22 cellular contexts compared by ENCODE assay signal in genomic region chr5:73774924-73775323, GRCh38.
"Had no signal": no experiment of that assay in that cellular context is flagged by ENCODE, and none has a peak within 500 bp of the region (broad histone marks: within the 10 kb centered on the region; RNA-seq: fewer than 3 reads in every experiment).

No MANE protein-coding gene starts in this region.

- H3K4me3 ChIP-seq: MG63 had no signal

- H3K4me2 ChIP-seq: SK-N-SH had no signal

- ATAC-seq: Panc1, PC-3 had no signal

- DNase-seq: KBM-7, MG63, NCI-H1092, NCI-H1105 treated with DMSO at 0.1 percent for 48 hours, NCI-H1417 treated with DMSO at 0.1 percent for 48 hours, NCI-H146, NCI-H1694 treated with DMSO at 0.1 percent for 48 hours, NCI-H1930, NCI-H2081, NCI-H2107, NCI-H226, NCI-H446, NCI-H510A, NCI-H524 treated with DMSO at 0.1 percent for 48 hours, NCI-H69, NCI-H774, PC-3, SHP77, SK-N-SH, SW 1271 had no signal

- H3K9ac ChIP-seq: SK-N-SH had no signal

- H3K9me3 ChIP-seq: MG63, SK-N-SH had no signal

- H3K27me3 ChIP-seq: MG63 had no signal

- H3K27ac ChIP-seq: RWPE1 had no signal
